In genomic region chr12:18283776-18284175, GRCh38 we compare ENCODE assay signal across 24 cellular contexts. TPM values are rescaled to one million over a fixed set of nuclear protein-coding genes. Genes with fewer than 3 reads are reported as not detected.
DNase-seq lines count a peak whose midpoint lies in the region; ATAC-seq, FAIRE-seq and TF ChIP-seq lines count a peak whose summit lies in the region.
"Had no signal": no experiment of that assay in that cellular context is flagged by ENCODE, and none has a peak within 500 bp of the region (broad histone marks: within the 10 kb centered on the region; RNA-seq: fewer than 3 reads in every experiment).

No MANE protein-coding gene starts in this region.

- no peaks in the 10 kb centered on the region for H3K79me1 ChIP-seq in neuronal stem cell (ENCODE audit: low read depth, low read length)

- TF ChIP-seq CTCF in foreskin keratinocyte (conservative IDR thresholded peaks at IDR 0.05) (no peak), thyroid gland (IDR thresholded peaks at IDR 0.05) (no peak)

- H3K4me3 ChIP-seq in neuronal stem cell (ENCODE audit: low read length in 2 of 2) (no peak overlapping the region), thyroid gland (replicated peaks in 1 of 3) (no peak overlapping the region)
- H3K4me3 ChIP-seq: heart right ventricle, K562, lower lobe of right lung, testis had no signal

- H3K4me1 Mint-ChIP-seq in activated CD4-positive, alpha-beta T cell treated with anti-CD3 and anti-CD28 coated beads for 36 hours = no peaks in the 10 kb centered on the region
- H3K4me1 Mint-ChIP-seq: CD4-positive, alpha-beta memory T cell; stimulated activated memory B cell treated with anti-CD40 and anti-IgM and Interleukin-4, amounts not matched to agents 10 μg/mL and 1 μg/mL and 100 μg/mL, for 72 hours had no signal

- peak; percentile 60 for ATAC-seq in foreskin keratinocyte
- no peak for ATAC-seq in activated CD4-positive, alpha-beta T cell treated with anti-CD3 and anti-CD28 coated beads for 36 hours
- ATAC-seq: activated CD8-positive, alpha-beta T cell treated with anti-CD3 and anti-CD28 coated beads for 36 hours; K562; lower lobe of right lung; stimulated activated memory B cell treated with anti-CD40 and anti-IgM and Interleukin-4, amounts not matched to agents 10 μg/mL and 1 μg/mL and 100 μg/mL, for 72 hours had no signal

- no peak overlapping the region for H2AK5ac ChIP-seq in neuronal stem cell (ENCODE audit: low read depth, low read length)

- no peaks in the 10 kb centered on the region for H3K36me3 ChIP-seq in neuronal stem cell (replicated peaks in 1 of 2; ENCODE audit: control insufficient read depth in 2 of 2, insufficient read depth in 2 of 2, low read length in 2 of 2)
- no peaks in the 10 kb centered on the region for H3K36me3 ChIP-seq in thyroid gland
- H3K36me3 ChIP-seq: brain microvascular endothelial cell, heart right ventricle, lower lobe of right lung had no signal

- FAIRE-seq in H54 (lab: Jason Lieb, UNC) = peak; percentile 27
- FAIRE-seq: K562, small intestine had no signal

- CTCF ChIA-PET in activated CD4-positive, alpha-beta T cell treated with anti-CD3 and anti-CD28 coated beads for 36 hours (lab: Charles Lee) = no interaction called here

- no peak for DNase-seq in H54 (ENCODE audit: insufficient read length, low spot score)
- peak; percentile 70 for DNase-seq in NCI-H69 (lab: John Stamatoyannopoulos, UW)
- DNase-seq in foreskin keratinocyte = peak in 1 of 2 donors; percentile 42
- no peak for DNase-seq in neuronal stem cell (ENCODE audit: low spot score)
- DNase-seq in activated CD4-positive, alpha-beta T cell treated with anti-CD3 and anti-CD28 coated beads for 36 hours = no peak
- no peak for DNase-seq in thyroid gland
- no peak for DNase-seq in central memory CD4-positive, alpha-beta T cell
- DNase-seq: activated CD8-positive, alpha-beta T cell treated with anti-CD3 and anti-CD28 coated beads for 36 hours; activated gamma-delta T cell; brain microvascular endothelial cell; CD4-positive, alpha-beta memory T cell; cortex of kidney; GF-D8; heart right ventricle; lower lobe of right lung; NCI-H2029 treated with DMSO at 0.1 percent for 48 hours; NCI-H526; small intestine; SW 1271; testis had no signal

- peaks cover 13% of the 10 kb centered on the region for H3K9me3 Mint-ChIP-seq in activated CD4-positive, alpha-beta T cell treated with anti-CD3 and anti-CD28 coated beads for 36 hours (ENCODE audit: low read depth)

- no peaks in the 10 kb centered on the region for H3K36me3 Mint-ChIP-seq in activated CD4-positive, alpha-beta T cell treated with anti-CD3 and anti-CD28 coated beads for 36 hours (ENCODE audit: low read depth)
- H3K36me3 Mint-ChIP-seq: CD4-positive, alpha-beta memory T cell; stimulated activated memory B cell treated with anti-CD40 and anti-IgM and Interleukin-4, amounts not matched to agents 10 μg/mL and 1 μg/mL and 100 μg/mL, for 72 hours had no signal

- intact Hi-C loops in activated CD4-positive, alpha-beta T cell treated with anti-CD3 and anti-CD28 coated beads for 36 hours (cut with DNase I, micrococcal nuclease) = no loop called here
- intact Hi-C loops in thyroid gland (cut with DNase I) = no loop called here

- H2BK120ac ChIP-seq in neuronal stem cell (ENCODE audit: low read depth, low read length) = no peak overlapping the region

- H4K8ac ChIP-seq in neuronal stem cell (ENCODE audit: low read depth, low read length) = no peak overlapping the region

- no peak overlapping the region for H3K27ac ChIP-seq in foreskin keratinocyte
- no peak overlapping the region for H3K27ac ChIP-seq in neuronal stem cell (replicated peaks; ENCODE audit: low read length)
- H3K27ac ChIP-seq in thyroid gland = no peak overlapping the region
- H3K27ac ChIP-seq: brain microvascular endothelial cell, lower lobe of right lung had no signal

- H3K4ac ChIP-seq in neuronal stem cell (ENCODE audit: low read length) = no peak overlapping the region

- peaks cover 6% of the 10 kb centered on the region for H3K4me1 ChIP-seq in foreskin keratinocyte
- no peaks in the 10 kb centered on the region for H3K4me1 ChIP-seq in neuronal stem cell (ENCODE audit: control insufficient read depth in 2 of 2, insufficient read depth in 1 of 2, low read depth in 1 of 2, low read length in 2 of 2)
- H3K4me1 ChIP-seq in thyroid gland = no peaks in the 10 kb centered on the region
- H3K4me1 ChIP-seq: heart right ventricle, lower lobe of right lung, testis had no signal

- H3K27ac Mint-ChIP-seq in activated CD4-positive, alpha-beta T cell treated with anti-CD3 and anti-CD28 coated beads for 36 hours = no peak overlapping the region
- H3K27ac Mint-ChIP-seq: activated CD8-positive, alpha-beta T cell treated with anti-CD3 and anti-CD28 coated beads for 36 hours; CD4-positive, alpha-beta memory T cell; stimulated activated memory B cell treated with anti-CD40 and anti-IgM and Interleukin-4, amounts not matched to agents 10 μg/mL and 1 μg/mL and 100 μg/mL, for 72 hours had no signal

- no peak overlapping the region for H2BK12ac ChIP-seq in neuronal stem cell (ENCODE audit: low read length)

- no peak overlapping the region for H2BK15ac ChIP-seq in neuronal stem cell (ENCODE audit: low read length)

- H2AFZ ChIP-seq in neuronal stem cell (ENCODE audit: low read length) = peak overlapping the region; percentile 36

- no peaks in the 10 kb centered on the region for H3K9me3 ChIP-seq in neuronal stem cell (replicated peaks in 1 of 2; ENCODE audit: control insufficient read depth in 2 of 2, insufficient read depth in 1 of 2, low read depth in 1 of 2, low read length in 2 of 2)
- no peaks in the 10 kb centered on the region for H3K9me3 ChIP-seq in thyroid gland
- H3K9me3 ChIP-seq: lower lobe of right lung, testis had no signal

- H3K14ac ChIP-seq in neuronal stem cell (ENCODE audit: low read length) = no peak overlapping the region

- H3K27me3 Mint-ChIP-seq in activated CD4-positive, alpha-beta T cell treated with anti-CD3 and anti-CD28 coated beads for 36 hours = no peaks in the 10 kb centered on the region
- H3K27me3 Mint-ChIP-seq: activated CD8-positive, alpha-beta T cell treated with anti-CD3 and anti-CD28 coated beads for 36 hours; CD4-positive, alpha-beta memory T cell; stimulated activated memory B cell treated with anti-CD40 and anti-IgM and Interleukin-4, amounts not matched to agents 10 μg/mL and 1 μg/mL and 100 μg/mL, for 72 hours had no signal

- H3K18ac ChIP-seq in neuronal stem cell (ENCODE audit: low read length) = no peak overlapping the region

- H3K4me3 Mint-ChIP-seq in activated CD4-positive, alpha-beta T cell treated with anti-CD3 and anti-CD28 coated beads for 36 hours = no peak overlapping the region
- H3K4me3 Mint-ChIP-seq: activated CD8-positive, alpha-beta T cell treated with anti-CD3 and anti-CD28 coated beads for 36 hours; CD4-positive, alpha-beta memory T cell; stimulated activated memory B cell treated with anti-CD40 and anti-IgM and Interleukin-4, amounts not matched to agents 10 μg/mL and 1 μg/mL and 100 μg/mL, for 72 hours had no signal

- POLR2A ChIA-PET in activated CD4-positive, alpha-beta T cell treated with anti-CD3 and anti-CD28 coated beads for 36 hours (lab: Charles Lee) = no interaction called here

- no peak overlapping the region for H3K9ac ChIP-seq in neuronal stem cell (ENCODE audit: low read depth, low read length, poor library complexity)

- H3K23ac ChIP-seq in neuronal stem cell (ENCODE audit: low read depth, low read length, poor library complexity) = no peak overlapping the region

- WGBS in neuronal stem cell (ENCODE audit: extremely low coverage in 2 of 2, insufficient read length in 2 of 2, insufficient replicate concordance in 1 of 2), 2 donors = no CpG with 5 or more reads among the region's 4 CpGs
- WGBS in thyroid gland, 2 donors = 72 to 80% methylated on average over 4 of the region's 4 CpGs

- no peak overlapping the region for H4K91ac ChIP-seq in neuronal stem cell (ENCODE audit: low read depth, low read length, poor library complexity)

- H3K4me2 ChIP-seq in neuronal stem cell (ENCODE audit: insufficient read depth, low read length, poor library complexity, severe bottlenecking) = no peak overlapping the region

- TF ChIP-seq POLR2A in H54 (IDR thresholded peaks at IDR 0.05; ENCODE audit: low read depth, low read length) (no peak), thyroid gland (IDR thresholded peaks at IDR 0.05) (no peak)

- H3K27me3 ChIP-seq in foreskin keratinocyte = no peaks in the 10 kb centered on the region
- no peaks in the 10 kb centered on the region for H3K27me3 ChIP-seq in neuronal stem cell (ENCODE audit: control insufficient read depth in 3 of 3, insufficient read depth in 3 of 3, low read depth in 1 of 3, low read length in 3 of 3)
- no peaks in the 10 kb centered on the region for H3K27me3 ChIP-seq in thyroid gland
- H3K27me3 ChIP-seq: brain microvascular endothelial cell, heart right ventricle, testis had no signal

- H2BK5ac ChIP-seq in neuronal stem cell (ENCODE audit: low read length) = no peak overlapping the region

RNA-seq across cellular contexts. Expression of gene PIK3C2G, which starts 22.5 kb away (rescaled TPM):
- total RNA-seq in foreskin keratinocyte (0.34 and 1.2 TPM in 2 replicates), thyroid gland (under 1 TPM in 3 of 4 donors, not detected in 1; 0.10 to 0.88 (median 0.40) TPM)
- polyA plus RNA-seq in foreskin keratinocyte = 0.13 and 0.55 TPM in 2 replicates
- polyA plus RNA-seq in neuronal stem cell (2013, experiment 1 of 2) = not detected
- not detected for polyA plus RNA-seq in neuronal stem cell (2013, experiment 2 of 2)
- not detected for total RNA-seq in activated CD4-positive, alpha-beta T cell treated with anti-CD3 and anti-CD28 coated beads for 36 hours
- total RNA-seq: activated CD8-positive, alpha-beta T cell treated with anti-CD3 and anti-CD28 coated beads for 36 hours; CD4-positive, alpha-beta memory T cell; heart right ventricle; K562; OCI-LY7; pulmonary artery endothelial cell had no signal
- polyA plus RNA-seq: CD4-positive, alpha-beta memory T cell; heart right ventricle; K562 had no signal
